Comparison of ENCODE assay signal across 1 cellular context in genomic region chr1:202810615-202811295, GRCh38.
TF ChIP-seq lines count a peak whose summit lies in the region.

PCAT6 (plus strand) TSS chr1:202810954.

TF ChIP-seq in HCT116, 20 proteins besides CTCF, POLR2A, EP300 and RAD21 (continued from another document):
- no peak for TF ChIP-seq ZNF274 (IDR thresholded peaks at IDR 0.05; ENCODE audit: low read depth, low read length)
- TF ChIP-seq EZH2 (IDR thresholded peaks at IDR 0.05), result no peak
- TF ChIP-seq SRF (IDR thresholded peaks at IDR 0.05; ENCODE audit: low read depth), result no peak
- peak; percentile 69 for TF ChIP-seq TCF7L2 (IDR thresholded peaks at IDR 0.05; ENCODE audit: borderline replicate concordance, extremely low read depth, insufficient read depth, insufficient read length)
